In genomic region chr7:45122975-45123860, GRCh38 we compare ENCODE assay signal across 15 cellular contexts. TPM values are rescaled to one million over a fixed set of nuclear protein-coding genes. Genes with fewer than 3 reads are reported as not detected.
DNase-seq lines count a peak whose midpoint lies in the region; ATAC-seq and TF ChIP-seq lines count a peak whose summit lies in the region.
"Had no signal": no experiment of that assay in that cellular context is flagged by ENCODE, and none has a peak within 500 bp of the region (broad histone marks: within the 10 kb centered on the region; RNA-seq: fewer than 3 reads in every experiment).

No MANE protein-coding gene starts in this region.

- H3K79me2 ChIP-seq in OCI-LY3 (ENCODE audit: low read length): no peaks in the 10 kb centered on the region

- H3K27ac ChIP-seq in OCI-LY3 (ENCODE audit: low read length) (no peak overlapping the region), thyroid gland (no peak overlapping the region)
- H3K27ac ChIP-seq: colonic mucosa, ovary had no signal

- H3K4me1 ChIP-seq in OCI-LY3 (ENCODE audit: low read length): peaks cover 3% of the 10 kb centered on the region; the same call in 1 of the 2 replicates
- H3K4me1 ChIP-seq in thyroid gland: no peaks in the 10 kb centered on the region
- H3K4me1 ChIP-seq: colonic mucosa had no signal

- POLR2A ChIA-PET in GM10248 (lab: Yijun Ruan, JAX): no interaction called here

- ATAC-seq in activated naive CD8-positive, alpha-beta T cell treated with anti-CD3 and anti-CD28 coated beads, Interleukin-2, amount 50 U/mL, for 24 hours: no peak
- no peak for ATAC-seq in stimulated activated memory B cell treated with anti-CD40 and anti-IgM and Interleukin-4, amounts not matched to agents 10 μg/mL and 1 μg/mL and 100 μg/mL, for 72 hours
- ATAC-seq in left lobe of liver: no peak

- no peak for TF ChIP-seq CTCF in OCI-LY3 (IDR thresholded peaks at IDR 0.05; ENCODE audit: low read depth, low read length)
- no peak for TF ChIP-seq CTCF in chondrocyte (IDR thresholded peaks at IDR 0.05)
- TF ChIP-seq CTCF in thyroid gland (IDR thresholded peaks at IDR 0.05): no peak
- TF ChIP-seq CTCF in GM10248 (IDR thresholded peaks at IDR 0.05; ENCODE audit: control extremely low read depth, extremely low read depth, low read depth, missing control alignments): no peak

- H2AFZ ChIP-seq in OCI-LY3 (ENCODE audit: low read depth, low read length): 0 out of 2 replicates have a peak overlapping the region, but pooled peaks have one; percentile 8

- peaks cover 4% of the 10 kb centered on the region for H3K27me3 Mint-ChIP-seq in activated naive CD8-positive, alpha-beta T cell
- H3K27me3 Mint-ChIP-seq in activated naive CD8-positive, alpha-beta T cell treated with anti-CD3 and anti-CD28 coated beads, Interleukin-2, amount 50 U/mL, for 24 hours: no peaks in the 10 kb centered on the region
- H3K27me3 Mint-ChIP-seq in chondrocyte (ENCODE audit: low read depth): no peaks in the 10 kb centered on the region
- H3K27me3 Mint-ChIP-seq in stimulated activated memory B cell treated with anti-CD40 and anti-IgM and Interleukin-4, amounts not matched to agents 10 μg/mL and 1 μg/mL and 100 μg/mL, for 72 hours: peaks cover 8% of the 10 kb centered on the region

- WGBS in thyroid gland, 2 donors: 76 to 84% methylated on average over 16 of the region's 16 CpGs

- H3K27ac Mint-ChIP-seq in activated naive CD8-positive, alpha-beta T cell: peak overlapping the region; percentile 80
- H3K27ac Mint-ChIP-seq in activated naive CD8-positive, alpha-beta T cell treated with anti-CD3 and anti-CD28 coated beads, Interleukin-2, amount 50 U/mL, for 24 hours: no peak overlapping the region
- no peak overlapping the region for H3K27ac Mint-ChIP-seq in chondrocyte (ENCODE audit: unreplicated experiment)
- H3K27ac Mint-ChIP-seq in stimulated activated memory B cell treated with anti-CD40 and anti-IgM and Interleukin-4, amounts not matched to agents 10 μg/mL and 1 μg/mL and 100 μg/mL, for 72 hours: peak overlapping the region; percentile 48

- H3K4me3 ChIP-seq in OCI-LY3 (ENCODE audit: low read length) (no peak overlapping the region), thyroid gland (replicated peaks in 1 of 3) (no peak overlapping the region)
- H3K4me3 ChIP-seq: colonic mucosa, ovary, skin epidermis had no signal

- TF ChIP-seq POLR2A in thyroid gland (IDR thresholded peaks at IDR 0.05): no peak

- H3K36me3 ChIP-seq in OCI-LY3 (replicated peaks; ENCODE audit: low read depth, low read length): no peaks in the 10 kb centered on the region
- H3K36me3 ChIP-seq in thyroid gland: no peaks in the 10 kb centered on the region
- H3K36me3 ChIP-seq: colonic mucosa, ovary had no signal

- H3K27me3 ChIP-seq in OCI-LY3 (ENCODE audit: low read depth, low read length) (no peaks in the 10 kb centered on the region), thyroid gland (no peaks in the 10 kb centered on the region)
- H3K27me3 ChIP-seq: colonic mucosa, ovary had no signal

- DNase-seq in activated naive CD8-positive, alpha-beta T cell treated with anti-CD3 and anti-CD28 coated beads, Interleukin-2, amount 50 U/mL, for 24 hours: no peak
- DNase-seq in chondrocyte (ENCODE audit: low spot score) (peak; percentile 68), left lobe of liver (ENCODE audit: low spot score) (no peak), thyroid gland (no peak), GM10248 (ENCODE audit: extremely low spot score) (no peak)
- DNase-seq: colonic mucosa, islet precursor cell, NCI-H2029 treated with DMSO at 0.1 percent for 48 hours had no signal

- no peaks in the 10 kb centered on the region for H4K20me1 ChIP-seq in OCI-LY3 (ENCODE audit: insufficient read depth, low read length)

- peak overlapping the region; percentile 40 for H3K4me3 Mint-ChIP-seq in activated naive CD8-positive, alpha-beta T cell
- no peak overlapping the region for H3K4me3 Mint-ChIP-seq in activated naive CD8-positive, alpha-beta T cell treated with anti-CD3 and anti-CD28 coated beads, Interleukin-2, amount 50 U/mL, for 24 hours
- H3K4me3 Mint-ChIP-seq in chondrocyte (ENCODE audit: unreplicated experiment): no peak overlapping the region
- H3K4me3 Mint-ChIP-seq in stimulated activated memory B cell treated with anti-CD40 and anti-IgM and Interleukin-4, amounts not matched to agents 10 μg/mL and 1 μg/mL and 100 μg/mL, for 72 hours: no peak overlapping the region

- H3K9me3 ChIP-seq in OCI-LY3 (ENCODE audit: insufficient read depth, low read length) (no peaks in the 10 kb centered on the region), thyroid gland (no peaks in the 10 kb centered on the region)
- H3K9me3 ChIP-seq: colonic mucosa, ovary had no signal

- H3K36me3 Mint-ChIP-seq in activated naive CD8-positive, alpha-beta T cell: no peaks in the 10 kb centered on the region
- H3K36me3 Mint-ChIP-seq in activated naive CD8-positive, alpha-beta T cell treated with anti-CD3 and anti-CD28 coated beads, Interleukin-2, amount 50 U/mL, for 24 hours (ENCODE audit: low read depth): no peaks in the 10 kb centered on the region
- H3K36me3 Mint-ChIP-seq in chondrocyte (ENCODE audit: low read depth): no peaks in the 10 kb centered on the region
- H3K36me3 Mint-ChIP-seq in stimulated activated memory B cell treated with anti-CD40 and anti-IgM and Interleukin-4, amounts not matched to agents 10 μg/mL and 1 μg/mL and 100 μg/mL, for 72 hours: no peaks in the 10 kb centered on the region

- peaks cover 14% of the 10 kb centered on the region for H3K4me1 Mint-ChIP-seq in activated naive CD8-positive, alpha-beta T cell (ENCODE audit: low read depth)
- H3K4me1 Mint-ChIP-seq in activated naive CD8-positive, alpha-beta T cell treated with anti-CD3 and anti-CD28 coated beads, Interleukin-2, amount 50 U/mL, for 24 hours: peaks cover 10% of the 10 kb centered on the region
- H3K4me1 Mint-ChIP-seq in chondrocyte (ENCODE audit: low read depth): no peaks in the 10 kb centered on the region
- H3K4me1 Mint-ChIP-seq in stimulated activated memory B cell treated with anti-CD40 and anti-IgM and Interleukin-4, amounts not matched to agents 10 μg/mL and 1 μg/mL and 100 μg/mL, for 72 hours: peaks cover 10% of the 10 kb centered on the region

- intact Hi-C loops in thyroid gland (cut with DNase I): no loop called here

- H3K4me2 ChIP-seq in OCI-LY3 (ENCODE audit: low read length): no peak overlapping the region

- H3K9me3 Mint-ChIP-seq in activated naive CD8-positive, alpha-beta T cell (ENCODE audit: low read depth): no peaks in the 10 kb centered on the region
- no peaks in the 10 kb centered on the region for H3K9me3 Mint-ChIP-seq in activated naive CD8-positive, alpha-beta T cell treated with anti-CD3 and anti-CD28 coated beads, Interleukin-2, amount 50 U/mL, for 24 hours
- H3K9me3 Mint-ChIP-seq in chondrocyte (ENCODE audit: low read depth): no peaks in the 10 kb centered on the region
- no peaks in the 10 kb centered on the region for H3K9me3 Mint-ChIP-seq in stimulated activated memory B cell treated with anti-CD40 and anti-IgM and Interleukin-4, amounts not matched to agents 10 μg/mL and 1 μg/mL and 100 μg/mL, for 72 hours

- CTCF ChIA-PET in GM10248 (lab: Yijun Ruan, JAX): interaction anchor here (1.0 to 5.4 kb wide), 2 partner anchors 10 to 13 kb away, joined by 3 to 37 read pairs; no protein-coding TSS in a partner anchor

- no peak overlapping the region for H3K9ac ChIP-seq in OCI-LY3 (ENCODE audit: low read length)

RNA-seq across cellular contexts. Expression of gene TBRG4, which starts 11.7 kb away (rescaled TPM):
- total RNA-seq in chondrocyte (39.5 to 45.7 TPM (median 43.7 TPM) in 3 replicates), left lobe of liver (40.2 TPM), thyroid gland (10 to 100 TPM; 40.0 to 57.6 (median 49.3) TPM)

RNA-seq across cellular contexts. Expression of gene RAMP3, which starts 34.4 kb away (rescaled TPM):
- total RNA-seq in chondrocyte (not detected in 3 replicates), left lobe of liver (5.8 TPM), thyroid gland (100 to 1,000 TPM in 1 of 4 donors, 10 to 100 TPM in 3; 40.1 to 145 (median 73.1) TPM)
- total RNA-seq: epithelial cell of proximal tubule, glomerular endothelial cell had no signal

RNA-seq across cellular contexts. Expression of gene NACAD, which starts 34.4 kb away (rescaled TPM):
- total RNA-seq in chondrocyte (12.4 to 21.9 TPM (median 19.0 TPM) in 3 replicates), left lobe of liver (0.05 TPM), thyroid gland (1 to 10 TPM in 2 of 4 donors, under 1 TPM in 2; 0.54 to 2.3 (median 0.88) TPM)

Comparison
In these comparisons a context has a peak if more than half of its experiments do, and no peak if none do; other contexts are left out.
1. H3K27ac Mint-ChIP-seq: peak in activated naive CD8-positive, alpha-beta T cell (single experiment) and stimulated activated memory B cell treated with anti-CD40 and anti-IgM and Interleukin-4, amounts not matched to agents 10 μg/mL and 1 μg/mL and 100 μg/mL, for 72 hours (single experiment); none in activated naive CD8-positive, alpha-beta T cell treated with anti-CD3 and anti-CD28 coated beads, Interleukin-2, amount 50 U/mL, for 24 hours (single experiment) and chondrocyte (single experiment).